1 cellular context compared by ENCODE assay signal in genomic region chr3:94062513-94063404, GRCh38.
TF ChIP-seq lines count a peak whose summit lies in the region.

Gene DHFR2, minus strand, starts transcription at chr3:94062916. Its CDS starts 1,405 bp downstream, at chr3:94061511.
Gene NSUN3, plus strand, starts transcription at chr3:94063061. Its CDS starts 66 bp downstream, at chr3:94063127.

TF ChIP-seq in GM12878, 131 proteins besides CTCF, POLR2A, EP300 and RAD21 (continued from another document):
- TF ChIP-seq NKRF (conservative IDR thresholded peaks at IDR 0.05) (peak; percentile 52; the same call in 1 of the 2 replicates), TCF12 (IDR thresholded peaks at IDR 0.05; ENCODE audit: low read depth, low read length) (no peak; the same call in 1 of the 2 replicates), HDGF (IDR thresholded peaks at IDR 0.05) (peak; percentile 38; the same call in 1 of the 2 replicates), ZBTB11 (CRISPR knock-in tag; IDR thresholded peaks at IDR 0.05) (no peak), RELA (IDR thresholded peaks at IDR 0.05; ENCODE audit: borderline replicate concordance, partially characterized antibody) (peak; percentile 61), RB1 (IDR thresholded peaks at IDR 0.05; ENCODE audit: borderline replicate concordance) (peak; percentile 86; the same call in 1 of the 2 replicates), ZNF24 (IDR thresholded peaks at IDR 0.05) (peak; percentile 65; the same call in 1 of the 2 replicates)
